In genomic region chr6:148817689-148818088, GRCh38 we compare ENCODE assay signal across 20 cellular contexts.
DNase-seq lines count a peak whose midpoint lies in the region; ATAC-seq and TF ChIP-seq lines count a peak whose summit lies in the region.
"Had no signal": no experiment of that assay in that cellular context is flagged by ENCODE, and none has a peak within 500 bp of the region (broad histone marks: within the 10 kb centered on the region; RNA-seq: fewer than 3 reads in every experiment).

No MANE protein-coding gene starts in this region.

- BruUV-seq in Caco-2 (replicated peaks; lab: Mats Ljungman, UMichigan) = no TSS peak

- CTCF ChIA-PET in Caco-2 (lab: Charles Lee) = no interaction called here

- DNase-seq in DMS79 (lab: John Stamatoyannopoulos, UW) = peak; percentile 57
- peak; percentile 39 for DNase-seq in KBM-7
- DNase-seq in NOMO-1 treated with dmso at 0.1 percent for 144 hours (lab: John Stamatoyannopoulos, UW; ENCODE audit: unreplicated experiment) = peak; percentile 55
- DNase-seq in endodermal cell = no peak
- DNase-seq in NCI-H748 treated with DMSO at 0.1 percent for 48 hours (lab: John Stamatoyannopoulos, UW) = no peak
- no peak for DNase-seq in Caco-2
- DNase-seq in NCI-H1105 (lab: John Stamatoyannopoulos, UW) = no peak
- DNase-seq: 8988T; CD4-positive, alpha-beta memory T cell; GDM1; MG63; NCI-H1436 treated with DMSO at 0.1 percent for 48 hours; NCI-H2029 treated with DMSO at 0.1 percent for 48 hours; NCI-H2171 treated with DMSO at 0.1 percent for 48 hours; NCI-H510A treated with DMSO at 0.1 percent for 48 hours; OCI-M1; T-helper 17 cell had no signal

- H3K4me3 ChIP-seq in endodermal cell (ENCODE audit: low read length) = no peak overlapping the region
- no peak overlapping the region for H3K4me3 ChIP-seq in Caco-2 (ENCODE audit: low read depth, low read length)
- H3K4me3 ChIP-seq: MG63 had no signal

- no peak overlapping the region for H3K9ac ChIP-seq in endodermal cell (ENCODE audit: extremely low read depth, low read length, poor library complexity, severe bottlenecking)

- H3K27me3 Mint-ChIP-seq in endodermal cell (ENCODE audit: insufficient read depth) = peaks cover 19% of the 10 kb centered on the region
- peaks cover 9% of the 10 kb centered on the region for H3K27me3 Mint-ChIP-seq in Caco-2 (ENCODE audit: insufficient read depth, unreplicated experiment)
- H3K27me3 Mint-ChIP-seq: CD4-positive, alpha-beta memory T cell; T-helper 17 cell had no signal

- H3K27ac Mint-ChIP-seq in endodermal cell (no peak overlapping the region), Caco-2 (ENCODE audit: unreplicated experiment) (no peak overlapping the region)
- H3K27ac Mint-ChIP-seq: T-helper 17 cell had no signal

- 74 to 75% methylated on average over 3 of the region's 3 CpGs for WGBS in endodermal cell (ENCODE audit: insufficient coverage in 1 of 2, insufficient read length in 1 of 2), 2 experiments

- H3K4me1 ChIP-seq in endodermal cell (ENCODE audit: control insufficient read depth, insufficient read depth, low read length) = peaks cover 12% of the 10 kb centered on the region
- no peaks in the 10 kb centered on the region for H3K4me1 ChIP-seq in Caco-2

- H3K36me3 ChIP-seq in endodermal cell (ENCODE audit: control insufficient read depth, insufficient read depth, low read length) = no peaks in the 10 kb centered on the region
- no peaks in the 10 kb centered on the region for H3K36me3 ChIP-seq in Caco-2 (ENCODE audit: control insufficient read depth, insufficient read depth, low read length)
- H3K36me3 ChIP-seq: MG63 had no signal

- peaks cover 5% of the 10 kb centered on the region for H3K36me3 Mint-ChIP-seq in endodermal cell (ENCODE audit: low read depth)
- H3K36me3 Mint-ChIP-seq in Caco-2 (ENCODE audit: insufficient read depth, unreplicated experiment) = no peaks in the 10 kb centered on the region

- H3K4me1 Mint-ChIP-seq in endodermal cell = peaks cover 40% of the 10 kb centered on the region
- H3K4me1 Mint-ChIP-seq in Caco-2 (ENCODE audit: low read depth, unreplicated experiment) = peaks cover 7% of the 10 kb centered on the region

- in situ Hi-C loops in KBM-7 (cut with MboI; ENCODE audit: low pct_unique_long_range_greater_than_20kb, low sequenced_read_pairs) = no loop called here

- H3K27ac ChIP-seq in endodermal cell (ENCODE audit: low read depth, low read length) = no peak overlapping the region
- H3K27ac ChIP-seq: RWPE1 had no signal

- peaks cover 25% of the 10 kb centered on the region for H3K27me3 ChIP-seq in endodermal cell (ENCODE audit: control insufficient read depth, insufficient read depth, low read length, poor library complexity, severe bottlenecking)
- H3K27me3 ChIP-seq in Caco-2 (replicated peaks; ENCODE audit: control insufficient read depth, insufficient read depth, low read length) = no peaks in the 10 kb centered on the region
- H3K27me3 ChIP-seq: MG63 had no signal

- no peak for ATAC-seq in GM19351 (IDR thresholded peaks at IDR 0.05; ENCODE audit: unreplicated experiment)
- ATAC-seq: HCT116, T-helper 17 cell had no signal

- H3K9me3 ChIP-seq in endodermal cell (ENCODE audit: control insufficient read depth, low read length) = peaks cover 14% of the 10 kb centered on the region
- H3K9me3 ChIP-seq in Caco-2 = no peaks in the 10 kb centered on the region
- H3K9me3 ChIP-seq: MG63 had no signal

- intact Hi-C loops in Caco-2 (cut with micrococcal nuclease; ENCODE audit: unreplicated experiment) = no loop called here

- peaks cover 18% of the 10 kb centered on the region for H3K9me3 Mint-ChIP-seq in endodermal cell
- H3K9me3 Mint-ChIP-seq in Caco-2 (ENCODE audit: unreplicated experiment) = no peaks in the 10 kb centered on the region

- POLR2A ChIA-PET in Caco-2 (lab: Charles Lee) = no interaction called here

- H3K4me3 Mint-ChIP-seq in endodermal cell = peak overlapping the region; percentile 8
- H3K4me3 Mint-ChIP-seq in Caco-2 (ENCODE audit: unreplicated experiment) = no peak overlapping the region
- H3K4me3 Mint-ChIP-seq: CD4-positive, alpha-beta memory T cell; T-helper 17 cell had no signal

- no peak for TF ChIP-seq CTCF in endodermal cell (conservative IDR thresholded peaks at IDR 0.05)
- TF ChIP-seq CTCF in Caco-2 (IDR thresholded peaks at IDR 0.05; ENCODE audit: insufficient read depth in 1 of 2, low read depth in 1 of 2, low read length in 1 of 2, severe bottlenecking in 1 of 2, unreplicated experiment in 1 of 2) = no peak

Comparison
In these comparisons a context has a peak if more than half of its experiments do, and no peak if none do; other contexts are left out.
1. DNase-seq: peak in DMS79 (single experiment), KBM-7 (single experiment) and NOMO-1 treated with dmso at 0.1 percent for 144 hours (single experiment); none in endodermal cell (single experiment), NCI-H748 treated with DMSO at 0.1 percent for 48 hours (single experiment), Caco-2 (0 of 2) and NCI-H1105 (single experiment).